Comparison of ENCODE assay signal across 1 cellular context in the genomic region with DNA sequence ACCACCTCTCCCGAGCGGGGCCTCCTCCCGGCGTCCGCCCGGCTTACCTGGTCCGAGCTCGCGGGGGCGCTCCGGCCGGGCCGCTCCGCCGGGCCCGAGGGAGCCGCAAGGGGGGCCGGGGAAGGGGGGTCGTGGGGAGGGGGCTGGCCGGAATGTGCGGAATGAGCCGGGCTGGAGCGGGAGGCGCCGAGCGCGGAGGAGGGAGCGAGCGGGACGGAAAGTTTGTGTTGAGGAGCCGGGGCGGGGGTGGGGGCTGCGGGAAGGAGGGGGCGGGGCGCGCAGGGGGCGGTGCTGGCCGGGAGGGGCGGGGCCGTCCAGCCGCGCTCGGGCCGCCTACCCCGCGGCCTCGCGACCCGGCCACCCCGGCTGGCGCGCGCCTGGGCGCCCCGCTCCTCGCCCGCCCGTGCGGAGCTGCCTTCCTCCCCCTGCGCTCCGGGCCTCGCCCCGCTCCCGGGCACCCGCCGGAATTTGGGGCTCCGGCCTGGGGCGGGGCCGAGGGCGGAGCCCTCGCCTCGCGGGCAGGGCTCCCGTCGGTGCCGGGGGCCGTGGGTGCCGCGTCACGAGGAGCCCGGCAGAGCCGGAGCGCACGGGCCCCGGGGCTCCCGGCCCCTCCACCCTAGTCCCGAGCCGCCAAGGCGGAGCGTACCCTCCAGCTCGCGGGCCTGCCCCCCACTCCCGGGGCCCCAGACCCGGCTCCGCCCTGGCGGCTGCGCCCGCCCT.
TF ChIP-seq lines count a peak whose summit lies in the region.

Gene TEAD3, minus strand, starts transcription at position 229 of the 720 bp plus-strand sequence.

TF ChIP-seq in H1, 55 proteins besides CTCF, POLR2A, EP300 and RAD21:
- TF ChIP-seq TAF7 (optimal IDR thresholded peaks at IDR 0.05; ENCODE audit: borderline replicate concordance, low read depth, low read length) (peak; percentile 47), SRF (IDR thresholded peaks at IDR 0.05; ENCODE audit: low read depth, low read length) (no peak), MAFK (IDR thresholded peaks at IDR 0.05; ENCODE audit: low read depth, low read length) (no peak), FOSL1 (IDR thresholded peaks at IDR 0.05; ENCODE audit: insufficient read depth, low read depth, low read length) (no peak), CHD1 (IDR thresholded peaks at IDR 0.05; ENCODE audit: low read depth, low read length) (no peak), SIN3A (conservative IDR thresholded peaks at IDR 0.05 in 1 of 2, IDR thresholded peaks at IDR 0.05 in 1 of 2; ENCODE audit: low read depth in 1 of 2, low read length in 2 of 2) (0 out of 4 replicates have a peak, but pooled peaks of 1 of the 2 experiments have one; percentile 66), TBP (IDR thresholded peaks at IDR 0.05; ENCODE audit: low read depth, low read length) (no peak), YY1 (IDR thresholded peaks at IDR 0.05; ENCODE audit: low read depth, low read length) (no peak), TCF12 (IDR thresholded peaks at IDR 0.05; ENCODE audit: low read depth, low read length) (no peak), ASH2L (IDR thresholded peaks at IDR 0.05; ENCODE audit: low read length) (no peak), ATF2 (IDR thresholded peaks at IDR 0.05; ENCODE audit: low read length) (no peak), JUND (IDR thresholded peaks at IDR 0.05; ENCODE audit: low read length) (no peak), NRF1 (IDR thresholded peaks at IDR 0.05; ENCODE audit: low read depth, low read length) (no peak), CEBPB (IDR thresholded peaks at IDR 0.05; ENCODE audit: low read depth, low read length) (no peak), TEAD4 (IDR thresholded peaks at IDR 0.05; ENCODE audit: low read depth, low read length) (peak; percentile 83; the same call in 1 of the 2 replicates), EZH2 (IDR thresholded peaks at IDR 0.05; ENCODE audit: low read depth, low read length, severe bottlenecking) (no peak), ZNF274 (IDR thresholded peaks at IDR 0.05; ENCODE audit: borderline replicate concordance, extremely low read depth, low read length) (no peak), HDAC2 (IDR thresholded peaks at IDR 0.05; ENCODE audit: borderline replicate concordance in 1 of 2, low read depth in 2 of 2, low read length in 2 of 2) (no peak), MAX (IDR thresholded peaks at IDR 0.05) (no peak), BACH1 (IDR thresholded peaks at IDR 0.05; ENCODE audit: low read length) (0 out of 2 replicates have a peak, but pooled peaks have one; percentile 20), SP2 (IDR thresholded peaks at IDR 0.05; ENCODE audit: low read length) (no peak), POU5F1 (IDR thresholded peaks at IDR 0.05; ENCODE audit: low read depth, low read length) (no peak), GTF2F1 (IDR thresholded peaks at IDR 0.05; ENCODE audit: borderline replicate concordance, low read depth, low read length) (no peak), KDM4A (IDR thresholded peaks at IDR 0.05; ENCODE audit: low read depth, low read length, severe bottlenecking) (peak; percentile 9), ATF3 (IDR thresholded peaks at IDR 0.05; ENCODE audit: insufficient read depth, low read depth, low read length) (no peak), EGR1 (IDR thresholded peaks at IDR 0.05; ENCODE audit: borderline replicate concordance, low read depth, low read length) (no peak), CBX8 (IDR thresholded peaks at IDR 0.05; ENCODE audit: borderline replicate concordance, low read depth, low read length) (no peak), SIRT6 (IDR thresholded peaks at IDR 0.05; ENCODE audit: low read length) (no peak), HDAC6 (IDR thresholded peaks at IDR 0.05; ENCODE audit: low read depth, low read length) (no peak), BCL11A (IDR thresholded peaks at IDR 0.05; ENCODE audit: low read depth in 2 of 2, low read length in 2 of 2) (no peak), SIX5 (IDR thresholded peaks at IDR 0.05; ENCODE audit: low read depth, low read length) (no peak), PHF8 (conservative IDR thresholded peaks at IDR 0.05; ENCODE audit: low read depth, low read length) (peak; percentile 53; the same call in 1 of the 2 replicates), KDM1A (IDR thresholded peaks at IDR 0.05; ENCODE audit: borderline replicate concordance, low read length) (no peak), TAF1 (IDR thresholded peaks at IDR 0.05; ENCODE audit: low read depth, low read length) (peak; percentile 65)
- TF ChIP-seq, protein P1, sequence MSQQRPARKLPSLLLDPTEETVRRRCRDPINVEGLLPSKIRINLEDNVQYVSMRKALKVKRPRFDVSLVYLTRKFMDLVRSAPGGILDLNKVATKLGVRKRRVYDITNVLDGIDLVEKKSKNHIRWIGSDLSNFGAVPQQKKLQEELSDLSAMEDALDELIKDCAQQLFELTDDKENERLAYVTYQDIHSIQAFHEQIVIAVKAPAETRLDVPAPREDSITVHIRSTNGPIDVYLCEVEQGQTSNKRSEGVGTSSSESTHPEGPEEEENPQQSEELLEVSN (IDR thresholded peaks at IDR 0.05), result no peak
- TF ChIP-seq, protein P2, sequence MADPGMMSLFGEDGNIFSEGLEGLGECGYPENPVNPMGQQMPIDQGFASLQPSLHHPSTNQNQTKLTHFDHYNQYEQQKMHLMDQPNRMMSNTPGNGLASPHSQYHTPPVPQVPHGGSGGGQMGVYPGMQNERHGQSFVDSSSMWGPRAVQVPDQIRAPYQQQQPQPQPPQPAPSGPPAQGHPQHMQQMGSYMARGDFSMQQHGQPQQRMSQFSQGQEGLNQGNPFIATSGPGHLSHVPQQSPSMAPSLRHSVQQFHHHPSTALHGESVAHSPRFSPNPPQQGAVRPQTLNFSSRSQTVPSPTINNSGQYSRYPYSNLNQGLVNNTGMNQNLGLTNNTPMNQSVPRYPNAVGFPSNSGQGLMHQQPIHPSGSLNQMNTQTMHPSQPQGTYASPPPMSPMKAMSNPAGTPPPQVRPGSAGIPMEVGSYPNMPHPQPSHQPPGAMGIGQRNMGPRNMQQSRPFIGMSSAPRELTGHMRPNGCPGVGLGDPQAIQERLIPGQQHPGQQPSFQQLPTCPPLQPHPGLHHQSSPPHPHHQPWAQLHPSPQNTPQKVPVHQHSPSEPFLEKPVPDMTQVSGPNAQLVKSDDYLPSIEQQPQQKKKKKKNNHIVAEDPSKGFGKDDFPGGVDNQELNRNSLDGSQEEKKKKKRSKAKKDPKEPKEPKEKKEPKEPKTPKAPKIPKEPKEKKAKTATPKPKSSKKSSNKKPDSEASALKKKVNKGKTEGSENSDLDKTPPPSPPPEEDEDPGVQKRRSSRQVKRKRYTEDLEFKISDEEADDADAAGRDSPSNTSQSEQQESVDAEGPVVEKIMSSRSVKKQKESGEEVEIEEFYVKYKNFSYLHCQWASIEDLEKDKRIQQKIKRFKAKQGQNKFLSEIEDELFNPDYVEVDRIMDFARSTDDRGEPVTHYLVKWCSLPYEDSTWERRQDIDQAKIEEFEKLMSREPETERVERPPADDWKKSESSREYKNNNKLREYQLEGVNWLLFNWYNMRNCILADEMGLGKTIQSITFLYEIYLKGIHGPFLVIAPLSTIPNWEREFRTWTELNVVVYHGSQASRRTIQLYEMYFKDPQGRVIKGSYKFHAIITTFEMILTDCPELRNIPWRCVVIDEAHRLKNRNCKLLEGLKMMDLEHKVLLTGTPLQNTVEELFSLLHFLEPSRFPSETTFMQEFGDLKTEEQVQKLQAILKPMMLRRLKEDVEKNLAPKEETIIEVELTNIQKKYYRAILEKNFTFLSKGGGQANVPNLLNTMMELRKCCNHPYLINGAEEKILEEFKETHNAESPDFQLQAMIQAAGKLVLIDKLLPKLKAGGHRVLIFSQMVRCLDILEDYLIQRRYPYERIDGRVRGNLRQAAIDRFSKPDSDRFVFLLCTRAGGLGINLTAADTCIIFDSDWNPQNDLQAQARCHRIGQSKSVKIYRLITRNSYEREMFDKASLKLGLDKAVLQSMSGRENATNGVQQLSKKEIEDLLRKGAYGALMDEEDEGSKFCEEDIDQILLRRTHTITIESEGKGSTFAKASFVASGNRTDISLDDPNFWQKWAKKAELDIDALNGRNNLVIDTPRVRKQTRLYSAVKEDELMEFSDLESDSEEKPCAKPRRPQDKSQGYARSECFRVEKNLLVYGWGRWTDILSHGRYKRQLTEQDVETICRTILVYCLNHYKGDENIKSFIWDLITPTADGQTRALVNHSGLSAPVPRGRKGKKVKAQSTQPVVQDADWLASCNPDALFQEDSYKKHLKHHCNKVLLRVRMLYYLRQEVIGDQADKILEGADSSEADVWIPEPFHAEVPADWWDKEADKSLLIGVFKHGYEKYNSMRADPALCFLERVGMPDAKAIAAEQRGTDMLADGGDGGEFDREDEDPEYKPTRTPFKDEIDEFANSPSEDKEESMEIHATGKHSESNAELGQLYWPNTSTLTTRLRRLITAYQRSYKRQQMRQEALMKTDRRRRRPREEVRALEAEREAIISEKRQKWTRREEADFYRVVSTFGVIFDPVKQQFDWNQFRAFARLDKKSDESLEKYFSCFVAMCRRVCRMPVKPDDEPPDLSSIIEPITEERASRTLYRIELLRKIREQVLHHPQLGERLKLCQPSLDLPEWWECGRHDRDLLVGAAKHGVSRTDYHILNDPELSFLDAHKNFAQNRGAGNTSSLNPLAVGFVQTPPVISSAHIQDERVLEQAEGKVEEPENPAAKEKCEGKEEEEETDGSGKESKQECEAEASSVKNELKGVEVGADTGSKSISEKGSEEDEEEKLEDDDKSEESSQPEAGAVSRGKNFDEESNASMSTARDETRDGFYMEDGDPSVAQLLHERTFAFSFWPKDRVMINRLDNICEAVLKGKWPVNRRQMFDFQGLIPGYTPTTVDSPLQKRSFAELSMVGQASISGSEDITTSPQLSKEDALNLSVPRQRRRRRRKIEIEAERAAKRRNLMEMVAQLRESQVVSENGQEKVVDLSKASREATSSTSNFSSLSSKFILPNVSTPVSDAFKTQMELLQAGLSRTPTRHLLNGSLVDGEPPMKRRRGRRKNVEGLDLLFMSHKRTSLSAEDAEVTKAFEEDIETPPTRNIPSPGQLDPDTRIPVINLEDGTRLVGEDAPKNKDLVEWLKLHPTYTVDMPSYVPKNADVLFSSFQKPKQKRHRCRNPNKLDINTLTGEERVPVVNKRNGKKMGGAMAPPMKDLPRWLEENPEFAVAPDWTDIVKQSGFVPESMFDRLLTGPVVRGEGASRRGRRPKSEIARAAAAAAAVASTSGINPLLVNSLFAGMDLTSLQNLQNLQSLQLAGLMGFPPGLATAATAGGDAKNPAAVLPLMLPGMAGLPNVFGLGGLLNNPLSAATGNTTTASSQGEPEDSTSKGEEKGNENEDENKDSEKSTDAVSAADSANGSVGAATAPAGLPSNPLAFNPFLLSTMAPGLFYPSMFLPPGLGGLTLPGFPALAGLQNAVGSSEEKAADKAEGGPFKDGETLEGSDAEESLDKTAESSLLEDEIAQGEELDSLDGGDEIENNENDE (IDR thresholded peaks at IDR 0.05; ENCODE audit: insufficient replicate concordance, low read length), result no peak
